In genomic region chr1:70220517-70221240, GRCh38 we compare ENCODE assay signal across 8 cellular contexts.
DNase-seq lines count a peak whose midpoint lies in the region; ATAC-seq and TF ChIP-seq lines count a peak whose summit lies in the region.

No MANE protein-coding gene starts in this region.

- peak overlapping the region; percentile 67 for H3K27ac ChIP-seq in iPS-18a (ENCODE audit: low read length)
- peak overlapping the region; percentile 89 for H3K27ac ChIP-seq in substantia nigra (ENCODE audit: low read depth, low read length, poor library complexity, severe bottlenecking)

- H3K4me1 ChIP-seq in iPS-18a (ENCODE audit: control insufficient read depth, low read depth, low read length): peaks cover 10% of the 10 kb centered on the region

- ATAC-seq in HG02970 (IDR thresholded peaks at IDR 0.05; ENCODE audit: low FRiP score, unreplicated experiment): peak; percentile 3

- H3K9me3 ChIP-seq in iPS-18a (ENCODE audit: control insufficient read depth, low read depth, low read length): no peaks in the 10 kb centered on the region

- H3K36me3 ChIP-seq in iPS-18a (ENCODE audit: control insufficient read depth, low read depth, low read length): peaks cover 28% of the 10 kb centered on the region

- no peaks in the 10 kb centered on the region for H3K27me3 ChIP-seq in iPS-18a (ENCODE audit: control insufficient read depth, insufficient read depth, low read length)

- H3K9ac ChIP-seq in iPS-18a (ENCODE audit: low read length): peak overlapping the region; percentile 99

- H3K4me3 ChIP-seq in WI38 (ENCODE audit: low read depth, low read length) (peak overlapping the region; percentile 83), iPS-18a (ENCODE audit: low read length) (peak overlapping the region; percentile 99)

- no peak for TF ChIP-seq CTCF in WI38 (IDR thresholded peaks at IDR 0.05; ENCODE audit: low read depth, low read length)

- DNase-seq in NCI-H2171 treated with DMSO at 0.1 percent for 48 hours (lab: John Stamatoyannopoulos, UW): peak; percentile 33
- no peak for DNase-seq in NCI-H2171 (lab: John Stamatoyannopoulos, UW)
- DNase-seq in substantia nigra (lab: John Stamatoyannopoulos, UW): no peak
- DNase-seq in kidney tubule cell (ENCODE audit: low spot score): no peak
- DNase-seq in HCEC 1CT: no peak
